Comparison of ENCODE assay signal across 38 cellular contexts in genomic region chr4:1669850-1670249, GRCh38. TPM values are rescaled to one million over a fixed set of nuclear protein-coding genes. Genes with fewer than 3 reads are reported as not detected.
"Had no signal": no experiment of that assay in that cellular context is flagged by ENCODE, and none has a peak within 500 bp of the region (broad histone marks: within the 10 kb centered on the region; RNA-seq: fewer than 3 reads in every experiment).

No MANE protein-coding gene starts in this region.

- DNase-seq: activated effector memory CD4-positive, alpha-beta T cell treated with anti-CD3 and anti-CD28 coated beads, Interleukin-2, amount 50 U/mL, for 16 hours; activated effector memory CD4-positive, alpha-beta T cell treated with Interleukin-2 at 50 U/mL for 16 hours; activated gamma-delta T cell; activated gamma-delta T cell treated with Interleukin-2 at 50 U/mL for 16 hours; activated naive CD4-positive, alpha-beta T cell; activated naive CD4-positive, alpha-beta T cell treated with anti-CD3 and anti-CD28 coated beads for 36 hours; activated naive CD4-positive, alpha-beta T cell treated with anti-CD3 and anti-CD28 coated beads, Interleukin-2, amount 10 ng/mL, durations not matched to agents 7 days and 5 days; activated naive CD4-positive, alpha-beta T cell treated with anti-CD3 and anti-CD28 coated beads, Interleukin-2, amount 50 U/mL, for 16 hours; activated naive CD4-positive, alpha-beta T cell treated with Interleukin-2 at 50 U/mL for 16 hours; activated naive CD8-positive, alpha-beta T cell treated with anti-CD3 and anti-CD28 coated beads for 36 hours; activated naive CD8-positive, alpha-beta T cell treated with anti-CD3 and anti-CD28 coated beads, Interleukin-2, amount 10 ng/mL, durations not matched to agents 7 days and 5 days; activated naive CD8-positive, alpha-beta T cell treated with anti-CD3 and anti-CD28 coated beads, Interleukin-2, amount 50 U/mL, for 24 hours; activated T-cell treated with anti-CD3 and anti-CD28 coated beads, Interleukin-2, amount 50 U/mL, for 1 hour; activated T-cell treated with anti-CD3 and anti-CD28 coated beads, Interleukin-2, amount 50 U/mL, for 24 hours; activated T-cell treated with anti-CD3 and anti-CD28 coated beads, Interleukin-2, amount 50 U/mL, for 4 hours; activated T-cell treated with anti-CD3 and anti-CD28 coated beads, Interleukin-2, amount 50 U/mL, for 48 hours; activated T-cell treated with anti-CD3 and anti-CD28 coated beads, Interleukin-2, amount 50 U/mL, for 72 hours; adrenal gland; amniotic stem cell; amygdala; anterior cingulate cortex; body of pancreas; brain microvascular endothelial cell; caudate nucleus; central memory CD4-positive, alpha-beta T cell; cerebellar nuclear complex had no signal

- H3K4me1 ChIP-seq: adrenal gland, ascending aorta, body of pancreas, breast epithelium had no signal

- H3K4me3 ChIP-seq: adrenal gland, ascending aorta, body of pancreas, breast epithelium, cardiac muscle cell had no signal

- H3K36me3 Mint-ChIP-seq: activated naive CD4-positive, alpha-beta T cell treated with anti-CD3 and anti-CD28 coated beads, Interleukin-2, amount 10 ng/mL, durations not matched to agents 7 days and 5 days; activated naive CD4-positive, alpha-beta T cell treated with anti-CD3 and anti-CD28 coated beads, Interleukin-2, amount 50 U/mL, for 72 hours; activated naive CD8-positive, alpha-beta T cell treated with anti-CD3 and anti-CD28 coated beads for 36 hours; activated naive CD8-positive, alpha-beta T cell treated with anti-CD3 and anti-CD28 coated beads, Interleukin-2, amount 10 ng/mL, durations not matched to agents 7 days and 5 days; brain had no signal

- H3K27me3 Mint-ChIP-seq: activated naive CD4-positive, alpha-beta T cell treated with anti-CD3 and anti-CD28 coated beads, Interleukin-2, amount 50 U/mL, for 24 hours; activated naive CD8-positive, alpha-beta T cell; activated naive CD8-positive, alpha-beta T cell treated with anti-CD3 and anti-CD28 coated beads for 36 hours; activated naive CD8-positive, alpha-beta T cell treated with anti-CD3 and anti-CD28 coated beads, Interleukin-2, amount 10 ng/mL, durations not matched to agents 7 days and 5 days; activated naive CD8-positive, alpha-beta T cell treated with anti-CD3 and anti-CD28 coated beads, Interleukin-2, amount 50 U/mL, for 24 hours; activated T-cell treated with anti-CD3 and anti-CD28 coated beads, Interleukin-2, amount 50 U/mL, for 24 hours; activated T-helper 17 cell treated with anti-CD3 and anti-CD28 coated beads, Interleukin-2, amount 50 U/mL, for 72 hours; brain; central memory CD8-positive, alpha-beta T cell had no signal

- H3K27ac ChIP-seq: adrenal gland, ascending aorta, body of pancreas, brain microvascular endothelial cell, breast epithelium, cardiac muscle cell had no signal

- H3K27me3 ChIP-seq: adrenal gland, ascending aorta, body of pancreas, brain microvascular endothelial cell, breast epithelium, cardiac muscle cell had no signal

- H3K36me3 ChIP-seq: adrenal gland, ascending aorta, brain microvascular endothelial cell, breast epithelium, cardiac muscle cell had no signal

- H3K4me3 Mint-ChIP-seq: activated naive CD4-positive, alpha-beta T cell treated with anti-CD3 and anti-CD28 coated beads for 36 hours; activated naive CD4-positive, alpha-beta T cell treated with anti-CD3 and anti-CD28 coated beads, Interleukin-2, amount 10 ng/mL, durations not matched to agents 7 days and 5 days; activated naive CD4-positive, alpha-beta T cell treated with anti-CD3 and anti-CD28 coated beads, Interleukin-2, amount 50 U/mL, for 24 hours; activated naive CD8-positive, alpha-beta T cell; activated naive CD8-positive, alpha-beta T cell treated with anti-CD3 and anti-CD28 coated beads for 36 hours; activated naive CD8-positive, alpha-beta T cell treated with anti-CD3 and anti-CD28 coated beads, Interleukin-2, amount 10 ng/mL, durations not matched to agents 7 days and 5 days; activated naive CD8-positive, alpha-beta T cell treated with anti-CD3 and anti-CD28 coated beads, Interleukin-2, amount 50 U/mL, for 24 hours; activated T-cell treated with anti-CD3 and anti-CD28 coated beads, Interleukin-2, amount 50 U/mL, for 24 hours; activated T-cell treated with anti-CD3 and anti-CD28 coated beads, Interleukin-2, amount 50 U/mL, for 4 hours; activated T-cell treated with anti-CD3 and anti-CD28 coated beads, Interleukin-2, amount 50 U/mL, for 72 hours; activated T-helper 1 cell treated with anti-CD3 and anti-CD28 coated beads, Interleukin-12 subunit alpha, Interleukin-12 subunit beta, Interleukin-2, Interleukin-4 antibody, amounts not matched to agents 30 ng/mL and 10 ng/mL and 1 ng/mL, durations not matched to agents 14 hours and 24 hours and 36 hours; activated T-helper 17 cell treated with anti-CD3 and anti-CD28 coated beads, Interleukin-2, amount 50 U/mL, for 72 hours; brain; central memory CD8-positive, alpha-beta T cell had no signal

- H3K4me1 Mint-ChIP-seq: activated naive CD4-positive, alpha-beta T cell treated with anti-CD3 and anti-CD28 coated beads, Interleukin-2, amount 10 ng/mL, durations not matched to agents 7 days and 5 days; activated naive CD4-positive, alpha-beta T cell treated with anti-CD3 and anti-CD28 coated beads, Interleukin-2, amount 50 U/mL, for 24 hours; activated naive CD8-positive, alpha-beta T cell treated with anti-CD3 and anti-CD28 coated beads for 36 hours; activated naive CD8-positive, alpha-beta T cell treated with anti-CD3 and anti-CD28 coated beads, Interleukin-2, amount 50 U/mL, for 24 hours; activated T-helper 17 cell treated with anti-CD3 and anti-CD28 coated beads, Interleukin-2, amount 50 U/mL, for 72 hours; central memory CD8-positive, alpha-beta T cell had no signal

- H3K9me3 Mint-ChIP-seq: activated naive CD4-positive, alpha-beta T cell treated with anti-CD3 and anti-CD28 coated beads for 36 hours; activated naive CD4-positive, alpha-beta T cell treated with anti-CD3 and anti-CD28 coated beads, Interleukin-2, amount 10 ng/mL, durations not matched to agents 7 days and 5 days; activated naive CD4-positive, alpha-beta T cell treated with anti-CD3 and anti-CD28 coated beads, Interleukin-2, amount 50 U/mL, for 24 hours; activated naive CD4-positive, alpha-beta T cell treated with anti-CD3 and anti-CD28 coated beads, Interleukin-2, amount 50 U/mL, for 72 hours; activated naive CD8-positive, alpha-beta T cell treated with anti-CD3 and anti-CD28 coated beads for 36 hours; activated naive CD8-positive, alpha-beta T cell treated with anti-CD3 and anti-CD28 coated beads, Interleukin-2, amount 10 ng/mL, durations not matched to agents 7 days and 5 days; activated naive CD8-positive, alpha-beta T cell treated with anti-CD3 and anti-CD28 coated beads, Interleukin-2, amount 50 U/mL, for 24 hours; activated T-cell treated with anti-CD3 and anti-CD28 coated beads, Interleukin-2, amount 50 U/mL, for 24 hours; activated T-cell treated with anti-CD3 and anti-CD28 coated beads, Interleukin-2, amount 50 U/mL, for 4 hours; activated T-cell treated with anti-CD3 and anti-CD28 coated beads, Interleukin-2, amount 50 U/mL, for 72 hours; activated T-helper 1 cell treated with anti-CD3 and anti-CD28 coated beads, Interleukin-12 subunit alpha, Interleukin-12 subunit beta, Interleukin-2, Interleukin-4 antibody, amounts not matched to agents 30 ng/mL and 10 ng/mL and 1 ng/mL, durations not matched to agents 14 hours and 24 hours and 36 hours; activated T-helper 17 cell treated with anti-CD3 and anti-CD28 coated beads, Interleukin-2, amount 50 U/mL, for 72 hours; activated T-helper 2 cell treated with anti-CD3 and anti-CD28 coated beads, Interferon-gamma antibody, Interleukin-2, Interleukin-4, amounts not matched to agents 10 μg/mL and 5 μg/mL and 100 μg/mL, durations not matched to agents 14 hours and 24 hours and 36 hours; brain; central memory CD8-positive, alpha-beta T cell had no signal

- H3K27ac Mint-ChIP-seq: activated naive CD4-positive, alpha-beta T cell treated with anti-CD3 and anti-CD28 coated beads for 36 hours; activated naive CD4-positive, alpha-beta T cell treated with anti-CD3 and anti-CD28 coated beads, Interleukin-2, amount 10 ng/mL, durations not matched to agents 7 days and 5 days; activated naive CD4-positive, alpha-beta T cell treated with anti-CD3 and anti-CD28 coated beads, Interleukin-2, amount 50 U/mL, for 24 hours; activated naive CD4-positive, alpha-beta T cell treated with anti-CD3 and anti-CD28 coated beads, Interleukin-2, amount 50 U/mL, for 72 hours; activated naive CD8-positive, alpha-beta T cell; activated naive CD8-positive, alpha-beta T cell treated with anti-CD3 and anti-CD28 coated beads for 36 hours; activated naive CD8-positive, alpha-beta T cell treated with anti-CD3 and anti-CD28 coated beads, Interleukin-2, amount 10 ng/mL, durations not matched to agents 7 days and 5 days; activated naive CD8-positive, alpha-beta T cell treated with anti-CD3 and anti-CD28 coated beads, Interleukin-2, amount 50 U/mL, for 24 hours; activated T-cell treated with anti-CD3 and anti-CD28 coated beads, Interleukin-2, amount 50 U/mL, for 24 hours; activated T-cell treated with anti-CD3 and anti-CD28 coated beads, Interleukin-2, amount 50 U/mL, for 72 hours; activated T-helper 1 cell treated with anti-CD3 and anti-CD28 coated beads, Interleukin-12 subunit alpha, Interleukin-12 subunit beta, Interleukin-2, Interleukin-4 antibody, amounts not matched to agents 30 ng/mL and 10 ng/mL and 1 ng/mL, durations not matched to agents 14 hours and 24 hours and 36 hours; activated T-helper 17 cell treated with anti-CD3 and anti-CD28 coated beads, Interleukin-2, amount 50 U/mL, for 72 hours; activated T-helper 2 cell treated with anti-CD3 and anti-CD28 coated beads, Interferon-gamma antibody, Interleukin-2, Interleukin-4, amounts not matched to agents 10 μg/mL and 5 μg/mL and 100 μg/mL, durations not matched to agents 14 hours and 24 hours and 36 hours; brain had no signal

- H3K9me3 ChIP-seq: adrenal gland, ascending aorta, body of pancreas, breast epithelium had no signal

- FAIRE-seq: astrocyte had no signal

- ATAC-seq: activated naive CD4-positive, alpha-beta T cell treated with anti-CD3 and anti-CD28 coated beads, Interleukin-2, amount 50 U/mL, for 72 hours; activated T-cell treated with anti-CD3 and anti-CD28 coated beads, Interleukin-2, amount 50 U/mL, for 4 hours; activated T-cell treated with anti-CD3 and anti-CD28 coated beads, Interleukin-2, amount 50 U/mL, for 72 hours; activated T-helper 17 cell treated with anti-CD3 and anti-CD28 coated beads, Interleukin-2, amount 50 U/mL, for 72 hours; body of pancreas had no signal

RNA-seq across cellular contexts. Expression of gene FAM53A, which starts 14.3 kb away (rescaled TPM):
- total RNA-seq: ascending aorta had no signal
